13 cellular contexts compared by ENCODE assay signal in the genomic region with DNA sequence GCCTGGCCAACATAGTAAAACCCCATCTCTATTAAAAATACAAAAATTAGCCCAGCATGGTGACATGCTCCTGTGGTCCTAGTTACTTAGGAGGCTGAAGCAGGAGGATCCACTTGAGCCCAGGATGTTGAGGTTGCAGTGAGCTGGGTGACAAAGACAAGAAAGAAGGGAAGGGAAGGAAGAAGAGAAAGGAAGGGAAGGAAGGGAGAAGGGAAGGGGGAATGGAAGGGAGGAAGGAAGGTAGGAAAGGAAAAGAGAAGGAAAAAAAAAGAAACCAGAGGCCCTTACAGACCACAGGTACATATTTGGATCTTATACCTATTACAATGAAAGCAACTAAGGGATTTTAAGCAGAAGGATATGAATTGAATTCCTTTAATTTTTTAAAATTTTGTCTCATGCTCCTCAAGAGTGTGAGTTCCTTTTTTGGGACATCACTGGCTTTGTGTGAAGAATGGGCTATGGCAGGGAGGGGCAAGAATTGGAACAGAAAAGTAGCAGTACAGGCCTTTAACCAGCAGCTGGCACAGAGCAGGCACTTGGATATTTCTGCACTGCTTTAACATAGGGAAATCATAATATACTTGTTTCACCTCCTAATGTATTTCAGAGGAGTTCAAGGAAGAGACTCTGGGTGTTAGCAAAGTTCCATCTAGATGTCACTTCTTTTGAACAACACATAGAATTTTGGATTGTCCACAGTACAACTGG. TPM values are rescaled to one million over a fixed set of nuclear protein-coding genes. Genes with fewer than 3 reads are reported as not detected.
DNase-seq lines count a peak whose midpoint lies in the region; ATAC-seq and TF ChIP-seq lines count a peak whose summit lies in the region.
"Had no signal": no experiment of that assay in that cellular context is flagged by ENCODE, and none has a peak within 500 bp of the region (broad histone marks: within the 10 kb centered on the region; RNA-seq: fewer than 3 reads in every experiment).

No MANE protein-coding gene starts in this region.

- no peaks in the 10 kb centered on the region for H3K27me3 Mint-ChIP-seq in T-helper 1 cell treated with Interleukin-12 subunit alpha and Interleukin-12 subunit beta and Interleukin-4 antibody, amounts not matched to agents 30 μg/mL and 1 μg/mL, for 36 hours (ENCODE audit: low read depth)

- peak overlapping the region; percentile 88 for H3K27ac Mint-ChIP-seq in T-helper 1 cell treated with Interleukin-12 subunit alpha and Interleukin-12 subunit beta and Interleukin-4 antibody, amounts not matched to agents 30 μg/mL and 1 μg/mL, for 36 hours

- no peak overlapping the region for H2AFZ ChIP-seq in smooth muscle cell (ENCODE audit: low read depth)
- H2AFZ ChIP-seq: parathyroid adenoma had no signal

- peak overlapping the region; percentile 64 for H3K27ac ChIP-seq in effector memory CD4-positive, alpha-beta T cell (ENCODE audit: insufficient read depth, low read length, poor library complexity, severe bottlenecking)
- no peak overlapping the region for H3K27ac ChIP-seq in smooth muscle cell (ENCODE audit: low read depth)
- H3K27ac ChIP-seq: cardiac muscle cell, parathyroid adenoma had no signal

- H3K9me3 ChIP-seq in effector memory CD4-positive, alpha-beta T cell (ENCODE audit: control insufficient read depth, low read length): no peaks in the 10 kb centered on the region
- no peaks in the 10 kb centered on the region for H3K9me3 ChIP-seq in smooth muscle cell (replicated peaks; ENCODE audit: low read depth)

- H3K4me2 ChIP-seq in smooth muscle cell: peak overlapping the region; percentile 59

- H3K36me3 ChIP-seq in effector memory CD4-positive, alpha-beta T cell (ENCODE audit: control insufficient read depth, insufficient read depth, low read length): no peaks in the 10 kb centered on the region
- H3K36me3 ChIP-seq in smooth muscle cell (ENCODE audit: low read depth): no peaks in the 10 kb centered on the region
- H3K36me3 ChIP-seq: cardiac muscle cell had no signal

- peaks cover 91% of the 10 kb centered on the region for H3K4me1 Mint-ChIP-seq in T-helper 1 cell treated with Interleukin-12 subunit alpha and Interleukin-12 subunit beta and Interleukin-4 antibody, amounts not matched to agents 30 μg/mL and 1 μg/mL, for 36 hours (ENCODE audit: low read depth)

- H3K4me3 Mint-ChIP-seq in T-helper 1 cell treated with Interleukin-12 subunit alpha and Interleukin-12 subunit beta and Interleukin-4 antibody, amounts not matched to agents 30 μg/mL and 1 μg/mL, for 36 hours: peak overlapping the region; percentile 57

- peak; percentile 56 for ATAC-seq in SK-N-SH treated with all-trans-retinoic acid at 6 μM for 48 hours
- ATAC-seq in HG03378 (IDR thresholded peaks at IDR 0.05; ENCODE audit: unreplicated experiment): no peak

- no peaks in the 10 kb centered on the region for H3F3A ChIP-seq in smooth muscle cell (ENCODE audit: low read depth)

- peaks cover 42% of the 10 kb centered on the region for H3K79me2 ChIP-seq in smooth muscle cell (ENCODE audit: low read depth)
- H3K79me2 ChIP-seq: parathyroid adenoma had no signal

- H3K9ac ChIP-seq in smooth muscle cell (ENCODE audit: low read depth): no peak overlapping the region
- H3K9ac ChIP-seq: parathyroid adenoma had no signal

- no peaks in the 10 kb centered on the region for H3K27me3 ChIP-seq in effector memory CD4-positive, alpha-beta T cell (replicated peaks; ENCODE audit: control insufficient read depth, insufficient read depth, low read length, poor library complexity, severe bottlenecking)
- H3K27me3 ChIP-seq in smooth muscle cell (ENCODE audit: low read depth): no peaks in the 10 kb centered on the region
- H3K27me3 ChIP-seq: cardiac muscle cell had no signal

- no peak for TF ChIP-seq CTCF in smooth muscle cell (IDR thresholded peaks at IDR 0.05; ENCODE audit: borderline replicate concordance, insufficient read depth, poor library complexity, severe bottlenecking)

- peaks cover 17% of the 10 kb centered on the region for H4K20me1 ChIP-seq in smooth muscle cell (ENCODE audit: low read depth)

- H3K4me1 ChIP-seq in effector memory CD4-positive, alpha-beta T cell (ENCODE audit: control insufficient read depth, insufficient read depth, low read length, poor library complexity, severe bottlenecking): peaks cover 56% of the 10 kb centered on the region
- no peaks in the 10 kb centered on the region for H3K4me1 ChIP-seq in smooth muscle cell (ENCODE audit: low read depth)
- H3K4me1 ChIP-seq: parathyroid adenoma had no signal

- peaks cover 23% of the 10 kb centered on the region for H3K36me3 Mint-ChIP-seq in T-helper 1 cell treated with Interleukin-12 subunit alpha and Interleukin-12 subunit beta and Interleukin-4 antibody, amounts not matched to agents 30 μg/mL and 1 μg/mL, for 36 hours (ENCODE audit: low read depth)

- no peak overlapping the region for H3K4me3 ChIP-seq in effector memory CD4-positive, alpha-beta T cell (ENCODE audit: insufficient read depth, low read depth, low read length, poor library complexity, severe bottlenecking)
- no peak overlapping the region for H3K4me3 ChIP-seq in smooth muscle cell
- H3K4me3 ChIP-seq: cardiac muscle cell had no signal

- DNase-seq in T-helper 1 cell (no peak), smooth muscle cell (lab: John Stamatoyannopoulos, UW; ENCODE audit: unreplicated experiment) (no peak), NCI-H446 treated with DMSO at 0.1 percent for 48 hours (lab: John Stamatoyannopoulos, UW) (no peak)
- DNase-seq in effector memory CD4-positive, alpha-beta T cell: no peak
- no peak for DNase-seq in stimulated activated CD4-positive, alpha-beta T cell treated with anti-CD3 and anti-CD28 coated beads, Interleukin-12 subunit alpha, Interleukin-12 subunit beta, amount 100 ng/mL, for 4 hours
- DNase-seq: activated CD4-positive, alpha-beta T cell treated with anti-CD3 and anti-CD28 coated beads, Interleukin-2, amount 50 U/mL, for 4 hours; foreskin melanocyte; left ventricle myocardium superior had no signal

- H3K9me3 Mint-ChIP-seq in T-helper 1 cell treated with Interleukin-12 subunit alpha and Interleukin-12 subunit beta and Interleukin-4 antibody, amounts not matched to agents 30 μg/mL and 1 μg/mL, for 36 hours: no peaks in the 10 kb centered on the region

TF ChIP-seq in SK-N-SH treated with all-trans-retinoic acid at 6 μM for 48 hours, 23 proteins besides CTCF, POLR2A, EP300 and RAD21:
- TF ChIP-seq ESRRG (CRISPR knock-in tag; IDR thresholded peaks at IDR 0.05): no peak
- TF ChIP-seq, protein P1, sequence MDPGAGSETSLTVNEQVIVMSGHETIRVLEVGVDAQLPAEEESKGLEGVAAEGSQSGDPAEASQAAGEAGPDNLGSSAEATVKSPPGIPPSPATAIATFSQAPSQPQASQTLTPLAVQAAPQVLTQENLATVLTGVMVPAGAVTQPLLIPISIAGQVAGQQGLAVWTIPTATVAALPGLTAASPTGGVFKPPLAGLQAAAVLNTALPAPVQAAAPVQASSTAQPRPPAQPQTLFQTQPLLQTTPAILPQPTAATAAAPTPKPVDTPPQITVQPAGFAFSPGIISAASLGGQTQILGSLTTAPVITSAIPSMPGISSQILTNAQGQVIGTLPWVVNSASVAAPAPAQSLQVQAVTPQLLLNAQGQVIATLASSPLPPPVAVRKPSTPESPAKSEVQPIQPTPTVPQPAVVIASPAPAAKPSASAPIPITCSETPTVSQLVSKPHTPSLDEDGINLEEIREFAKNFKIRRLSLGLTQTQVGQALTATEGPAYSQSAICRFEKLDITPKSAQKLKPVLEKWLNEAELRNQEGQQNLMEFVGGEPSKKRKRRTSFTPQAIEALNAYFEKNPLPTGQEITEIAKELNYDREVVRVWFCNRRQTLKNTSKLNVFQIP (CRISPR knock-in tag; IDR thresholded peaks at IDR 0.05; ENCODE audit: borderline replicate concordance, low read depth): no peak
- TF ChIP-seq, protein P2, sequence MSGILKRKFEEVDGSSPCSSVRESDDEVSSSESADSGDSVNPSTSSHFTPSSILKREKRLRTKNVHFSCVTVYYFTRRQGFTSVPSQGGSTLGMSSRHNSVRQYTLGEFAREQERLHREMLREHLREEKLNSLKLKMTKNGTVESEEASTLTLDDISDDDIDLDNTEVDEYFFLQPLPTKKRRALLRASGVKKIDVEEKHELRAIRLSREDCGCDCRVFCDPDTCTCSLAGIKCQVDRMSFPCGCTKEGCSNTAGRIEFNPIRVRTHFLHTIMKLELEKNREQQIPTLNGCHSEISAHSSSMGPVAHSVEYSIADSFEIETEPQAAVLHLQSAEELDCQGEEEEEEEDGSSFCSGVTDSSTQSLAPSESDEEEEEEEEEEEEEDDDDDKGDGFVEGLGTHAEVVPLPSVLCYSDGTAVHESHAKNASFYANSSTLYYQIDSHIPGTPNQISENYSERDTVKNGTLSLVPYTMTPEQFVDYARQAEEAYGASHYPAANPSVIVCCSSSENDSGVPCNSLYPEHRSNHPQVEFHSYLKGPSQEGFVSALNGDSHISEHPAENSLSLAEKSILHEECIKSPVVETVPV (CRISPR knock-in tag; IDR thresholded peaks at IDR 0.05): no peak

RNA-seq across cellular contexts. Expression of a gene that starts 7.9 kb away (rescaled TPM):
- 14.6 and 18.0 TPM in 2 replicates for total RNA-seq in smooth muscle cell
- polyA plus RNA-seq in smooth muscle cell: 15.6 and 16.6 TPM in 2 replicates

RNA-seq across cellular contexts. Expression of a gene that starts 37.3 kb away (rescaled TPM):
- 14.6 and 32.2 TPM in 2 replicates for total RNA-seq in smooth muscle cell
- polyA plus RNA-seq in smooth muscle cell: 18.4 and 25.0 TPM in 2 replicates

RNA-seq across cellular contexts. Expression of a gene that starts 37.4 kb away (rescaled TPM):
- 12.9 and 18.8 TPM in 2 replicates for total RNA-seq in smooth muscle cell
- polyA plus RNA-seq in smooth muscle cell: 10.4 and 11.1 TPM in 2 replicates
